ENCODE assay signal across 1 cellular context in genomic region chr17:45923511-45924268, GRCh38.
TF ChIP-seq lines count a peak whose summit lies in the region.

No MANE protein-coding gene starts in this region.

TF ChIP-seq in HepG2, 621 proteins besides CTCF, POLR2A, EP300 and RAD21 (continued from another document):
- TF ChIP-seq LCORL (IDR thresholded peaks at IDR 0.05): 0 out of 2 replicates have a peak, but pooled peaks have one; percentile 35
- 0 out of 2 replicates have a peak, but pooled peaks have one; percentile 51 for TF ChIP-seq LCORL (CRISPR knock-in tag; IDR thresholded peaks at IDR 0.05)
- 0 out of 2 replicates have a peak, but pooled peaks have one; percentile 27 for TF ChIP-seq ELF3 (CRISPR knock-in tag; IDR thresholded peaks at IDR 0.05)
- peak; percentile 92 for TF ChIP-seq ZBTB7B (CRISPR knock-in tag; IDR thresholded peaks at IDR 0.05)
- peak; percentile 53; the same call in 1 of the 2 replicates for TF ChIP-seq ZNF292 (CRISPR knock-in tag; IDR thresholded peaks at IDR 0.05; ENCODE audit: borderline replicate concordance, low read depth)
- peak; percentile 51 to 73 for TF ChIP-seq MAFK (conservative IDR thresholded peaks at IDR 0.05 in 1 of 2, IDR thresholded peaks at IDR 0.05 in 1 of 2; ENCODE audit: low read length in 2 of 2)
- TF ChIP-seq TARDBP (CRISPR knock-in tag; IDR thresholded peaks at IDR 0.05): peak; percentile 51; the same call in 1 of the 2 replicates
- TF ChIP-seq HNF4G (IDR thresholded peaks at IDR 0.05; ENCODE audit: borderline replicate concordance, low read depth, low read length): no peak
- peak; percentile 43; the same call in 1 of the 2 replicates for TF ChIP-seq HNF4G (CRISPR knock-in tag; IDR thresholded peaks at IDR 0.05; ENCODE audit: borderline replicate concordance, low read depth)
- peak; percentile 75; the same call in 1 of the 2 replicates for TF ChIP-seq ZNF761 (CRISPR knock-in tag; conservative IDR thresholded peaks at IDR 0.05)
- TF ChIP-seq ZBTB43 (CRISPR knock-in tag; conservative IDR thresholded peaks at IDR 0.05): peak; percentile 71
- TF ChIP-seq EHMT2 (IDR thresholded peaks at IDR 0.05; ENCODE audit: borderline replicate concordance, low read depth, low read length): peak; percentile 79
- no peak for TF ChIP-seq SOX6 (IDR thresholded peaks at IDR 0.05)
- peak; percentile 62; the same call in 1 of the 2 replicates for TF ChIP-seq SOX6 (CRISPR knock-in tag; IDR thresholded peaks at IDR 0.05)
